In genomic region chr19:5031231-5032100, GRCh38 we compare ENCODE assay signal across 8 cellular contexts.
DNase-seq lines count a peak whose midpoint lies in the region; ATAC-seq and TF ChIP-seq lines count a peak whose summit lies in the region.

No MANE protein-coding gene starts in this region.

- WGBS in esophagus muscularis mucosa = 60% methylated on average over 13 of the region's 29 CpGs

- no peaks in the 10 kb centered on the region for H4K20me1 ChIP-seq in PC-3 (ENCODE audit: low read length)

- peaks cover 9% of the 10 kb centered on the region for H3K36me3 ChIP-seq in GM06990 (ENCODE audit: control insufficient read depth, insufficient read depth, low read length)
- peaks cover 7% of the 10 kb centered on the region for H3K36me3 ChIP-seq in PC-3 (ENCODE audit: low read depth, low read length)
- peaks cover 5 to 35% (median 24%) of the 10 kb centered on the region in 4 donors for H3K36me3 ChIP-seq in esophagus muscularis mucosa

- TF ChIP-seq EP300 in esophagus muscularis mucosa (IDR thresholded peaks at IDR 0.05) = no peak

- H3K27ac ChIP-seq in PC-3 (ENCODE audit: low read length) (no peak overlapping the region), esophagus muscularis mucosa (replicated peaks in 1 of 4) (no peak overlapping the region)

- peaks cover 6% of the 10 kb centered on the region for H3K4me1 ChIP-seq in PC-3 (ENCODE audit: insufficient read depth, low read length)
- H3K4me1 ChIP-seq in esophagus muscularis mucosa = peaks cover 44 to 76% (median 59%) of the 10 kb centered on the region in 4 donors

- H3K9me3 ChIP-seq in PC-3 (ENCODE audit: low read length) = no peaks in the 10 kb centered on the region
- no peaks in the 10 kb centered on the region for H3K9me3 ChIP-seq in esophagus muscularis mucosa

- H3K27me3 ChIP-seq in GM06990 (replicated peaks; ENCODE audit: control insufficient read depth, insufficient read depth, low read length) (no peaks in the 10 kb centered on the region), PC-3 (ENCODE audit: low read length) (no peaks in the 10 kb centered on the region), esophagus muscularis mucosa (no peaks in the 10 kb centered on the region)

- H3K9ac ChIP-seq in PC-3 (ENCODE audit: low read length) = no peak overlapping the region

- no peak overlapping the region for H3K4me2 ChIP-seq in PC-3 (ENCODE audit: low read length)

- H3K27me3 Mint-ChIP-seq in naive thymus-derived CD8-positive, alpha-beta T cell = no peaks in the 10 kb centered on the region

- intact Hi-C loops in PC-3 (cut with micrococcal nuclease) (loop anchor here (1.0 to 2.0 kb wide), 5 partner anchors 29 to 221 kb away; no protein-coding TSS in a partner anchor), esophagus muscularis mucosa (cut with DNase I) (loop anchor here (2.0 to 5.0 kb wide), 2 partner anchors 159 to 224 kb away; no protein-coding TSS in a partner anchor)

- H3K4me3 Mint-ChIP-seq in naive thymus-derived CD8-positive, alpha-beta T cell = no peak overlapping the region

- H3K4me3 ChIP-seq in GM06990 (replicated peaks; ENCODE audit: low read depth, low read length) (no peak overlapping the region), PC-3 (ENCODE audit: low read length) (no peak overlapping the region), esophagus muscularis mucosa (no peak overlapping the region)

- H2AFZ ChIP-seq in PC-3 (ENCODE audit: low read length) = no peak overlapping the region

- CTCF ChIA-PET in PC-3 (lab: Charles Lee) = interaction anchor here (0.6 to 1.8 kb wide), 12 partner anchors 15 to 249 kb away, joined by 3 to 18 read pairs (median 6); partner anchors contain the start of gene KDM4B

- TF ChIP-seq CTCF in GM06990 (IDR thresholded peaks at IDR 0.05; ENCODE audit: insufficient read depth, low read length, poor library complexity, severe bottlenecking) (peak; percentile 96), PC-3 (conservative IDR thresholded peaks at IDR 0.05; ENCODE audit: low read depth, low read length) (peak; percentile 99), esophagus muscularis mucosa (IDR thresholded peaks at IDR 0.05) (peak; percentile 92 to 98 (median 94))

- no peak for TF ChIP-seq POLR2A in esophagus muscularis mucosa (IDR thresholded peaks at IDR 0.05; ENCODE audit: low read depth)

- DNase-seq in GM06990 (ENCODE audit: extremely low read depth, insufficient read length) = peak; percentile 72
- peak; percentile 37 for DNase-seq in HS-5 (ENCODE audit: low read depth)
- DNase-seq in PC-3 = peak; percentile 92
- peak; percentile 78 for DNase-seq in activated T-cell treated with anti-CD3 and anti-CD28 coated beads for 48 hours (ENCODE audit: low read depth)
- DNase-seq in esophagus muscularis mucosa (ENCODE audit: extremely low spot score) = peak; percentile 94
- peak; percentile 60 to 86 (median 76) for DNase-seq in naive thymus-derived CD8-positive, alpha-beta T cell
- peak; percentile 54 to 60 for DNase-seq in stimulated activated CD8-positive, alpha-beta memory T cell treated with anti-CD3 and anti-CD28 coated beads, Interleukin-7, amount 100 ng/mL, for 48 hours (ENCODE audit: extremely low read depth in 1 of 2, low read depth in 1 of 2)

- peaks cover 11 to 29% (median 12%) of the 10 kb centered on the region in 4 donors for H3K4me1 Mint-ChIP-seq in naive thymus-derived CD8-positive, alpha-beta T cell

- peak overlapping the region in 1 of 10 donors; percentile 33 for H3K27ac Mint-ChIP-seq in naive thymus-derived CD8-positive, alpha-beta T cell

- peak; percentile 92 for ATAC-seq in PC-3
- ATAC-seq in naive thymus-derived CD8-positive, alpha-beta T cell = peak; percentile 88 to 92
- ATAC-seq in HG03571 (IDR thresholded peaks at IDR 0.05; ENCODE audit: unreplicated experiment) = no peak

- peaks cover 48% of the 10 kb centered on the region for H3K79me2 ChIP-seq in PC-3 (ENCODE audit: low read length)

- POLR2A ChIA-PET in PC-3 (lab: Charles Lee; ENCODE audit: unreplicated experiment) = no interaction called here
- POLR2A ChIA-PET in naive thymus-derived CD8-positive, alpha-beta T cell (lab: Charles Lee) = interaction anchor here (0.5 to 1.6 kb wide), 7 partner anchors 10 to 218 kb away, joined by 3 to 5 read pairs (median 4); partner anchors contain the start of gene PLIN3

- H3K9me3 Mint-ChIP-seq in naive thymus-derived CD8-positive, alpha-beta T cell = no peaks in the 10 kb centered on the region

- H3K36me3 Mint-ChIP-seq in naive thymus-derived CD8-positive, alpha-beta T cell = peaks cover 0 to 23% (median 2%) of the 10 kb centered on the region in 3 donors

- no peaks in the 10 kb centered on the region for H3F3A ChIP-seq in PC-3 (ENCODE audit: low read length, unreplicated experiment)

- no TSS peak for BruUV-seq in PC-3 (replicated peaks; lab: Mats Ljungman, UMichigan)

- no peaks in the 10 kb centered on the region for H3K9me2 ChIP-seq in PC-3 (replicated peaks; ENCODE audit: low read length)

Comparison
In these comparisons a context has a peak if more than half of its experiments do, and no peak if none do; other contexts are left out.
1. DNase-seq: peak in every context shown above with its lines; median percentile 94 in esophagus muscularis mucosa; 92 in PC-3; 78 in activated T-cell treated with anti-CD3 and anti-CD28 coated beads for 48 hours; 76 in naive thymus-derived CD8-positive, alpha-beta T cell; 72 in GM06990; 57 in stimulated activated CD8-positive, alpha-beta memory T cell treated with anti-CD3 and anti-CD28 coated beads, Interleukin-7, amount 100 ng/mL, for 48 hours; 37 in HS-5.